1 cellular context compared by ENCODE assay signal in genomic region chr6:94651239-94651638, GRCh38.
TF ChIP-seq lines count a peak whose summit lies in the region.

No MANE protein-coding gene starts in this region.

TF ChIP-seq in HepG2, 621 proteins besides CTCF, POLR2A, EP300 and RAD21 (continued from another document):
- TF ChIP-seq MAFK (conservative IDR thresholded peaks at IDR 0.05 in 1 of 2, IDR thresholded peaks at IDR 0.05 in 1 of 2; ENCODE audit: low read length in 2 of 2): peak; percentile 15 to 18; a peak in 1 of 4 replicates
